In genomic region chr2:33666879-33667278, GRCh38 we compare ENCODE assay signal across 21 cellular contexts.
DNase-seq lines count a peak whose midpoint lies in the region; ATAC-seq, FAIRE-seq and TF ChIP-seq lines count a peak whose summit lies in the region.
"Had no signal": no experiment of that assay in that cellular context is flagged by ENCODE, and none has a peak within 500 bp of the region (broad histone marks: within the 10 kb centered on the region; RNA-seq: fewer than 3 reads in every experiment).

No MANE protein-coding gene starts in this region.

- TF ChIP-seq EP300 in GM12878 (IDR thresholded peaks at IDR 0.05; ENCODE audit: borderline replicate concordance in 1 of 2, control insufficient read depth in 1 of 2, low read depth in 2 of 2, low read length in 2 of 2), result no peak

- POLR2A ChIA-PET in GM12878 (lab: Charles Lee), result no interaction called here

- H3K4me1 ChIP-seq in Karpas-422 (ENCODE audit: low read length) (no peaks in the 10 kb centered on the region), GM12878 (ENCODE audit: control insufficient read depth, insufficient read depth, low read length) (no peaks in the 10 kb centered on the region), parathyroid adenoma (no peaks in the 10 kb centered on the region)
- H3K4me1 ChIP-seq: Peyer's patch had no signal

- H3K27me3 ChIP-seq in GM06990 (replicated peaks; ENCODE audit: control insufficient read depth, insufficient read depth, low read length) (no peaks in the 10 kb centered on the region), Karpas-422 (ENCODE audit: low read length) (no peaks in the 10 kb centered on the region), GM12878 (replicated peaks in 1 of 2; ENCODE audit: control insufficient read depth in 2 of 2, insufficient read depth in 2 of 2, low read length in 1 of 2) (no peaks in the 10 kb centered on the region; a peak in 1 of 4 replicates), parathyroid adenoma (ENCODE audit: control insufficient read depth, insufficient read depth, low read length) (no peaks in the 10 kb centered on the region)
- H3K27me3 ChIP-seq: Peyer's patch had no signal

- RAD21 ChIA-PET in GM12878 (lab: Charles Lee; ENCODE audit: unreplicated experiment), result no interaction called here

- H3K27ac ChIP-seq in Karpas-422 (ENCODE audit: low read length) (no peak overlapping the region), GM12878 (ENCODE audit: control insufficient read depth, insufficient read depth) (no peak overlapping the region), parathyroid adenoma (peak overlapping the region; percentile 37)
- H3K27ac ChIP-seq: GM23248, Peyer's patch had no signal

- H3K9me3 ChIP-seq in Karpas-422 (ENCODE audit: low read length), result no peaks in the 10 kb centered on the region
- no peaks in the 10 kb centered on the region for H3K9me3 ChIP-seq in GM12878 (replicated peaks; ENCODE audit: control insufficient read depth, insufficient read depth, low read length)
- H3K9me3 ChIP-seq in parathyroid adenoma (ENCODE audit: control insufficient read depth, low read length), result no peaks in the 10 kb centered on the region
- H3K9me3 ChIP-seq: Peyer's patch had no signal

- SMC1A ChIA-PET in GM12878 (lab: Charles Lee; ENCODE audit: uncharacterized antibody, unreplicated experiment), result no interaction called here

- no peak overlapping the region for H2AFZ ChIP-seq in Karpas-422 (ENCODE audit: low read length)
- H2AFZ ChIP-seq in GM12878 (ENCODE audit: control insufficient read depth, low read depth, low read length), result no peak overlapping the region
- H2AFZ ChIP-seq in parathyroid adenoma, result peak overlapping the region; percentile 17
- H2AFZ ChIP-seq: GM23248 had no signal

- in situ Hi-C loops in GM12878 (cut with MboI), result no loop called here

- ATAC-seq in GM12878 (no peak), GM18858 (IDR thresholded peaks at IDR 0.05; ENCODE audit: unreplicated experiment) (no peak), HG03439 (IDR thresholded peaks at IDR 0.05; ENCODE audit: unreplicated experiment) (no peak)
- ATAC-seq: T-cell had no signal

- no peak for FAIRE-seq in GM12878 (lab: Jason Lieb, UNC)
- FAIRE-seq: A204.1 had no signal

- CTCF ChIA-PET in GM12878 (lab: Yijun Ruan, JAX), result no interaction called here

- no peak for TF ChIP-seq RAD21 in GM12878 (IDR thresholded peaks at IDR 0.05; ENCODE audit: insufficient read depth, low read depth, low read length)

- no peaks in the 10 kb centered on the region for H3K79me2 ChIP-seq in Karpas-422 (ENCODE audit: low read length)
- no peaks in the 10 kb centered on the region for H3K79me2 ChIP-seq in GM12878 (ENCODE audit: control insufficient read depth, insufficient read depth, low read length)
- no peaks in the 10 kb centered on the region for H3K79me2 ChIP-seq in parathyroid adenoma

- TF ChIP-seq POLR2A in GM12878 (IDR thresholded peaks at IDR 0.05; ENCODE audit: low read depth, low read length), result no peak

- H4K20me1 ChIP-seq in Karpas-422 (ENCODE audit: insufficient read depth, low read depth, low read length), result no peaks in the 10 kb centered on the region
- H4K20me1 ChIP-seq in GM12878 (ENCODE audit: control insufficient read depth, insufficient read depth), result no peaks in the 10 kb centered on the region

- H3K4me3 ChIP-seq in GM06990 (replicated peaks; ENCODE audit: low read depth, low read length), result no peak overlapping the region
- H3K4me3 ChIP-seq in Karpas-422 (ENCODE audit: low read length), result no peak overlapping the region
- H3K4me3 ChIP-seq in GM12878, result no peak overlapping the region
- no peak overlapping the region for H3K4me3 ChIP-seq in parathyroid adenoma (ENCODE audit: low read depth, low read length)
- H3K4me3 ChIP-seq: GM23248, Peyer's patch had no signal

- H3K36me3 ChIP-seq in GM06990 (ENCODE audit: control insufficient read depth, insufficient read depth, low read length) (no peaks in the 10 kb centered on the region), Karpas-422 (ENCODE audit: insufficient read depth, low read length) (no peaks in the 10 kb centered on the region), GM12878 (ENCODE audit: control insufficient read depth in 2 of 2, insufficient read depth in 2 of 2, low read length in 1 of 2) (no peaks in the 10 kb centered on the region), parathyroid adenoma (ENCODE audit: control insufficient read depth, insufficient read depth, low read length) (no peaks in the 10 kb centered on the region)
- H3K36me3 ChIP-seq: Peyer's patch had no signal

- TF ChIP-seq CTCF in GM06990 (IDR thresholded peaks at IDR 0.05; ENCODE audit: insufficient read depth, low read length, poor library complexity, severe bottlenecking), result peak; percentile 8
- peak in 2 of 3 experiments; percentile 7 to 11; a peak in 1 of 6 replicates for TF ChIP-seq CTCF in GM12878 (IDR thresholded peaks at IDR 0.05 in 2 of 3, conservative IDR thresholded peaks at IDR 0.05 in 1 of 3; ENCODE audit: control insufficient read depth in 2 of 3, extremely low read depth in 1 of 3, insufficient read depth in 1 of 3, low read depth in 3 of 3, low read length in 3 of 3)
- peak; percentile 54 for TF ChIP-seq CTCF in parathyroid adenoma (IDR thresholded peaks at IDR 0.05)

- 4% methylated on average over 4 of the region's 4 CpGs for WGBS in GM12878 (ENCODE audit: insufficient coverage, insufficient replicate concordance, low lambda C conversion rate, missing lambda C conversion rate)

- H3K4me2 ChIP-seq in Karpas-422 (ENCODE audit: low read depth, low read length, poor library complexity, severe bottlenecking), result no peak overlapping the region
- H3K4me2 ChIP-seq in GM12878 (ENCODE audit: control insufficient read depth, insufficient read depth), result no peak overlapping the region
- no peak overlapping the region for H3K4me2 ChIP-seq in parathyroid adenoma (ENCODE audit: low read length)

- no TSS peak for BruUV-seq in GM12878 (replicated peaks; lab: Mats Ljungman, UMichigan)

- H3K9me2 ChIP-seq in Karpas-422 (replicated peaks; ENCODE audit: insufficient read depth, low read length), result no peaks in the 10 kb centered on the region

- no peak for DNase-seq in GM06990 (ENCODE audit: extremely low read depth, insufficient read length)
- peak; percentile 43 for DNase-seq in Karpas-422
- no peak for DNase-seq in GM12878 (ENCODE audit: low read depth, low spot score)
- no peak for DNase-seq in posterior cingulate gyrus
- DNase-seq: EL; GF-D8; GM23248; KBM-7; NCI-H1092 treated with DMSO at 0.1 percent for 48 hours; NCI-H146; NCI-H2029; NCI-H2227 treated with DMSO at 0.1 percent for 48 hours; NCI-H510A treated with DMSO at 0.1 percent for 48 hours; NCI-H774; NK-92 treated with Interleukin-12 subunit alpha and Interleukin-12 subunit beta, amount 100 ng/mL, for 24 hours; Peyer's patch; T-cell had no signal

- H3K9ac ChIP-seq in Karpas-422 (ENCODE audit: low read length) (no peak overlapping the region), GM12878 (ENCODE audit: control insufficient read depth, insufficient read depth, low read length) (no peak overlapping the region), parathyroid adenoma (no peak overlapping the region)
- H3K9ac ChIP-seq: GM23248 had no signal

- intact Hi-C loops in GM12878 (cut with micrococcal nuclease; ENCODE audit: unreplicated experiment), result no loop called here
- intact Hi-C loops in posterior cingulate gyrus (cut with DNase I), result no loop called here

TF ChIP-seq in GM12878, 131 proteins besides CTCF, POLR2A, EP300 and RAD21:
- no peak for TF ChIP-seq TCF3 (IDR thresholded peaks at IDR 0.05; ENCODE audit: borderline replicate concordance, insufficient read depth, low read depth, low read length)
- no peak for TF ChIP-seq TARDBP (IDR thresholded peaks at IDR 0.05; ENCODE audit: borderline replicate concordance)
- no peak for TF ChIP-seq KDM1A (IDR thresholded peaks at IDR 0.05; ENCODE audit: borderline replicate concordance)
- TF ChIP-seq MYC (IDR thresholded peaks at IDR 0.05; ENCODE audit: insufficient read depth, insufficient read length, insufficient replicate concordance, low read length, severe bottlenecking), result no peak
- TF ChIP-seq SMAD1 (IDR thresholded peaks at IDR 0.05; ENCODE audit: low read depth, partially characterized antibody), result no peak
- no peak for TF ChIP-seq POLR2AphosphoS2 (IDR thresholded peaks at IDR 0.05; ENCODE audit: low read depth, low read length)
- TF ChIP-seq STAT1 (conservative IDR thresholded peaks at IDR 0.05), result no peak
- TF ChIP-seq SPI1 (IDR thresholded peaks at IDR 0.05; ENCODE audit: borderline replicate concordance, insufficient read depth, low read depth, low read length), result no peak
- no peak for TF ChIP-seq NR2C2 (IDR thresholded peaks at IDR 0.05; ENCODE audit: borderline replicate concordance, control insufficient read depth, insufficient read length, low read depth)
- no peak for TF ChIP-seq TCF7 (IDR thresholded peaks at IDR 0.05; ENCODE audit: borderline replicate concordance)
TF ChIP-seq in GM12878: peak in this region for 0.
